ENCODE assay signal across 9 cellular contexts in the genomic region with DNA sequence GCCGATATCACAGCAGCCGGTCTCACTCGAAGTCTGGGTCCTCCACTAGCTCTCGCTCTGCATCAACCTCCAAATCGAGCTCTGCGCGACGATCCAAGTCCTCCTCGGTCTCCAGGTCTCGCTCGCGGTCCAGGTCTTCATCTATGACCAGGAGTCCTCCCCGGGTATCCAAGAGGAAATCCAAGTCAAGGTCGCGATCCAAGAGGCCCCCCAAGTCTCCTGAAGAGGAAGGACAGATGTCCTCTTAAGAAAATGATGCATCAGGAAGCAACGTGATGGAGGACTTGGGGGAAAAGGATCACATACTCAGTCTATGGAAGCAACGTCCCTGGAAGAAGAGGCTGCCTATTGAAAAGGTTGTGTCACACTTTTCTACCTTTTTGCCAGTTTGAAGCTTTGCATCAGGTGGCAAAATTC. TPM values are rescaled to one million over a fixed set of nuclear protein-coding genes. Genes with fewer than 3 reads are reported as not detected.
DNase-seq lines count a peak whose midpoint lies in the region; ATAC-seq and TF ChIP-seq lines count a peak whose summit lies in the region.
"Had no signal": no experiment of that assay in that cellular context is flagged by ENCODE, and none has a peak within 500 bp of the region (broad histone marks: within the 10 kb centered on the region; RNA-seq: fewer than 3 reads in every experiment).

No MANE protein-coding gene starts in this region.

- H3K27ac Mint-ChIP-seq in CD4-positive, alpha-beta memory T cell = peak overlapping the region; percentile 93 to 98 (median 94)

- no peak for DNase-seq in CD4-positive, alpha-beta memory T cell
- DNase-seq in activated naive CD4-positive, alpha-beta T cell treated with anti-CD3 and anti-CD28 coated beads, Interleukin-2, amount 50 U/mL, for 16 hours = peak; percentile 50
- no peak for DNase-seq in left ventricle myocardium inferior
- peak; percentile 68 for DNase-seq in sciatic nerve (ENCODE audit: low spot score)
- no peak for DNase-seq in stimulated activated CD4-positive, alpha-beta T cell treated with anti-CD3 and anti-CD28 coated beads, Interleukin-4, amount 100 ng/mL, for 24 hours
- no peak for DNase-seq in HuH-7 (ENCODE audit: low spot score)

- H3K9ac ChIP-seq in HUES6 (ENCODE audit: low read length) = peak overlapping the region; percentile 91

- no peaks in the 10 kb centered on the region for H3K27me3 ChIP-seq in CD4-positive, alpha-beta memory T cell (ENCODE audit: insufficient read depth, low read length)
- H3K27me3 ChIP-seq in HUES6 (ENCODE audit: control insufficient read depth, insufficient read depth, low read length) (no peaks in the 10 kb centered on the region), left ventricle myocardium inferior (ENCODE audit: low read depth) (no peaks in the 10 kb centered on the region)

- intact Hi-C loops in CD4-positive, alpha-beta memory T cell (cut with micrococcal nuclease) = loop anchor here (1.0 to 5.0 kb wide), 11 partner anchors 21 to 1871 kb away; a partner anchor contains a TSS
- intact Hi-C loops in left ventricle myocardium inferior (cut with micrococcal nuclease) = loop anchor here (5.0 kb wide), 1 partner anchor 79 kb away; no protein-coding TSS in a partner anchor
- intact Hi-C loops in sciatic nerve (cut with DNase I) = loop anchor here (5.0 kb wide), 1 partner anchor 96 kb away; a partner anchor contains a TSS

- H3K9me3 ChIP-seq in CD4-positive, alpha-beta memory T cell (ENCODE audit: control insufficient read depth in 1 of 2, low read length in 2 of 2) = no peaks in the 10 kb centered on the region
- H3K9me3 ChIP-seq in HUES6 (ENCODE audit: control insufficient read depth, insufficient read depth, low read depth, low read length) = no peaks in the 10 kb centered on the region
- no peaks in the 10 kb centered on the region for H3K9me3 ChIP-seq in left ventricle myocardium inferior (replicated peaks)

- H3K4me3 Mint-ChIP-seq in CD4-positive, alpha-beta memory T cell = peak overlapping the region; percentile 94 to 98 (median 96)

- CTCF ChIA-PET in CD4-positive, alpha-beta memory T cell (lab: Charles Lee; ENCODE audit: partially characterized antibody) = interaction anchor here (0.7 to 10.0 kb wide), 21 partner anchors 8 to 839 kb away, joined by 3 to 167 read pairs (median 7); a partner anchor contains a TSS

- POLR2A ChIA-PET in CD4-positive, alpha-beta memory T cell (lab: Charles Lee; ENCODE audit: partially characterized antibody) = interaction anchor here (0.6 to 13.9 kb wide), 38 partner anchors 9 to 1328 kb away, joined by 3 to 376 read pairs (median 5); a partner anchor contains a TSS

- peak; percentile 5 for ATAC-seq in sciatic nerve
- ATAC-seq in GM21526 (IDR thresholded peaks at IDR 0.05; ENCODE audit: low FRiP score, unreplicated experiment) = no peak

- peak overlapping the region; percentile 95 for H3K27ac ChIP-seq in CD4-positive, alpha-beta memory T cell (ENCODE audit: low read depth, low read length)
- H3K27ac ChIP-seq in HUES6 (ENCODE audit: low read depth, low read length) (no peak overlapping the region), left ventricle myocardium inferior (replicated peaks) (peak overlapping the region; percentile 98)

- peak overlapping the region; percentile 92 to 96 for H3K4me3 ChIP-seq in CD4-positive, alpha-beta memory T cell (ENCODE audit: low read length in 2 of 2)
- H3K4me3 ChIP-seq in HUES6 (ENCODE audit: low read depth, low read length) = peak overlapping the region; percentile 87
- peak overlapping the region; percentile 89 for H3K4me3 ChIP-seq in left ventricle myocardium inferior

- peaks cover 20 to 41% (median 34%) of the 10 kb centered on the region in 4 donors for H3K4me1 Mint-ChIP-seq in CD4-positive, alpha-beta memory T cell

- peaks cover 10 to 18% of the 10 kb centered on the region in 2 donors for H3K36me3 Mint-ChIP-seq in CD4-positive, alpha-beta memory T cell

- H3K9me3 Mint-ChIP-seq in CD4-positive, alpha-beta memory T cell = no peaks in the 10 kb centered on the region

- peaks cover 32% of the 10 kb centered on the region for H3K4me1 ChIP-seq in CD4-positive, alpha-beta memory T cell (ENCODE audit: insufficient read depth, low read length)
- H3K4me1 ChIP-seq in HUES6 (ENCODE audit: control insufficient read depth, insufficient read depth, low read length) (0 out of 2 replicates have a peak, but pooled peaks cover 5% of the 10 kb centered on the region), left ventricle myocardium inferior (peaks cover 45% of the 10 kb centered on the region)

- peaks cover 0 to 1% of the 10 kb centered on the region in 2 donors for H3K27me3 Mint-ChIP-seq in CD4-positive, alpha-beta memory T cell

- no peaks in the 10 kb centered on the region for H3K36me3 ChIP-seq in CD4-positive, alpha-beta memory T cell (ENCODE audit: insufficient read depth, low read length)
- no peaks in the 10 kb centered on the region for H3K36me3 ChIP-seq in HUES6 (ENCODE audit: control insufficient read depth, insufficient read depth, low read length)
- H3K36me3 ChIP-seq in left ventricle myocardium inferior = peaks cover 4% of the 10 kb centered on the region

- no peak for TF ChIP-seq CTCF in left ventricle myocardium inferior (IDR thresholded peaks at IDR 0.05; ENCODE audit: borderline replicate concordance)

RNA-seq across cellular contexts. Expression of a gene that starts 1.1 kb away (rescaled TPM):
- 100 to 1,000 TPM; 107 to 117 TPM for total RNA-seq in CD4-positive, alpha-beta memory T cell
- 100 to 1,000 TPM; 104 to 147 TPM for polyA plus RNA-seq in CD4-positive, alpha-beta memory T cell
- total RNA-seq in left ventricle myocardium inferior (19.0 TPM), sciatic nerve (65.0 TPM)

RNA-seq across cellular contexts. Expression of a gene that starts 18.6 kb away (rescaled TPM):
- total RNA-seq in CD4-positive, alpha-beta memory T cell = not detected
- polyA plus RNA-seq in CD4-positive, alpha-beta memory T cell = not detected
- not detected for total RNA-seq in left ventricle myocardium inferior
- total RNA-seq in sciatic nerve = not detected
- total RNA-seq: M059J had no signal

RNA-seq across cellular contexts. Expression of a gene that starts 21.8 kb away (rescaled TPM):
- total RNA-seq in CD4-positive, alpha-beta memory T cell = 10 to 100 TPM; 12.8 to 13.3 TPM
- 10 to 100 TPM in 1 of 2 donors, 1 to 10 TPM in 1; 7.2 to 10.3 TPM for polyA plus RNA-seq in CD4-positive, alpha-beta memory T cell
- total RNA-seq in left ventricle myocardium inferior (11.3 TPM), sciatic nerve (104 TPM)

RNA-seq across cellular contexts. Expression of a gene that starts 42.8 kb away (rescaled TPM):
- total RNA-seq in CD4-positive, alpha-beta memory T cell = not detected
- not detected for polyA plus RNA-seq in CD4-positive, alpha-beta memory T cell
- total RNA-seq in left ventricle myocardium inferior (not detected), sciatic nerve (not detected)
- total RNA-seq: M059J had no signal

Comparison
In these comparisons a context has a peak if more than half of its experiments do, and no peak if none do; other contexts are left out.
1. DNase-seq: peak in activated naive CD4-positive, alpha-beta T cell treated with anti-CD3 and anti-CD28 coated beads, Interleukin-2, amount 50 U/mL, for 16 hours (single experiment) and sciatic nerve (single experiment); none in CD4-positive, alpha-beta memory T cell (0 of 5), left ventricle myocardium inferior (single experiment), stimulated activated CD4-positive, alpha-beta T cell treated with anti-CD3 and anti-CD28 coated beads, Interleukin-4, amount 100 ng/mL, for 24 hours (single experiment) and HuH-7 (single experiment).
2. Peak in every context shown above with its lines, with median percentiles within 50 percentile points of each other: H3K4me3 ChIP-seq.